Comparison of ENCODE assay signal across 8 cellular contexts in the genomic region with DNA sequence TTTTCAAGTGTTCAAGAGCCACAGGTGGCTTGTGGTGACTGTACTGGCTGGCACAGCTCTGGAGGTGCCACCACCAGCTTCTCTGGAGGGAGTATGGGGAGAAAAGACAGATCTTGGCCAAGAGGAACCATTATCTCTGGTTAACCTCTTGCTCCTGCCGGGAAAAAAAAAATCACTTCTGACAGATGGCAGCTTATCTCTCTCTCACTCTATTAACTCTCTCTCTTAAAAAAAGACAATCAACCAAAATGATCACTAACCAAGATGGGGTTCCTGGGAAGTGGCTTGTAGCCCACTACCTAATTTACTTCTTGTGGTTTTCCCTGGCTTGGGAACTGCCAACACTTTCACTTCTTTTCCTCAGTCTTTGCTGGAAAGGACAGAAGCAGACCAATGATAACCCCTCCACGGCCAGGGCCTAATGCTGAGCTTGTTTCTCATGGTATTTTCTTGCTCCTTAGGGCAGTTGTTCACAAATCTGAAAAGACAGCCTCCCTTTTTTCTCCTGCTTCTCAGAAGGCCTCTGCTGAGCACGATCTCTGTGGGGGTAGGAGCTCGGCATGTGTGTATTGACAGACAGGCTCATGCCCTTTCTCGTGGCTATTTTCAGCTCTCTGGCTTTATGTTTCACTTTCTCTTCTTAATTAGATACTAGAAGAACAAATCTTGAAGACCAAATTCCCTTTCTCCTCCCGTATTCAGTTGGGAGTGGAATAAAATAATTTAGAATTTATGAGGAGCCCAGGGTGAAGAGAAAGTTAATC. TPM values are rescaled to one million over a fixed set of nuclear protein-coding genes. Genes with fewer than 3 reads are reported as not detected.
DNase-seq lines count a peak whose midpoint lies in the region; TF ChIP-seq lines count a peak whose summit lies in the region.

No MANE protein-coding gene starts in this region.

- H3K36me3 ChIP-seq in effector memory CD4-positive, alpha-beta T cell (ENCODE audit: control insufficient read depth, insufficient read depth, low read length): no peaks in the 10 kb centered on the region
- H3K36me3 ChIP-seq in neural cell (ENCODE audit: insufficient read depth, low read length) (no peaks in the 10 kb centered on the region), SJCRH30 (no peaks in the 10 kb centered on the region)

- H3K79me2 ChIP-seq in neural cell (replicated peaks; ENCODE audit: insufficient read depth, low read length): peaks cover 17% of the 10 kb centered on the region

- no peak for TF ChIP-seq CTCF in neural cell (IDR thresholded peaks at IDR 0.05; ENCODE audit: poor library complexity, severe bottlenecking)

- peaks cover 14% of the 10 kb centered on the region for H3K4me1 ChIP-seq in effector memory CD4-positive, alpha-beta T cell (ENCODE audit: control insufficient read depth, insufficient read depth, low read length, poor library complexity, severe bottlenecking)
- H3K4me1 ChIP-seq in SJCRH30: no peaks in the 10 kb centered on the region

- H3K9me3 ChIP-seq in effector memory CD4-positive, alpha-beta T cell (ENCODE audit: control insufficient read depth, low read length): no peaks in the 10 kb centered on the region
- H3K9me3 ChIP-seq in neural cell (ENCODE audit: low read length) (no peaks in the 10 kb centered on the region), SJCRH30 (replicated peaks) (no peaks in the 10 kb centered on the region)

- H3K4me2 ChIP-seq in neural cell (ENCODE audit: low read length): no peak overlapping the region

- H2AFZ ChIP-seq in neural cell (ENCODE audit: low read depth, low read length): peak overlapping the region; percentile 6

- no peaks in the 10 kb centered on the region for H3K9me2 ChIP-seq in neural cell (ENCODE audit: insufficient read depth, low read length)

- H3K9ac ChIP-seq in neural cell (ENCODE audit: low read length): no peak overlapping the region

- H3K27ac ChIP-seq in effector memory CD4-positive, alpha-beta T cell (ENCODE audit: insufficient read depth, low read length, poor library complexity, severe bottlenecking): no peak overlapping the region
- H3K27ac ChIP-seq in neural cell (ENCODE audit: low read length) (peak overlapping the region; percentile 45), SJCRH30 (no peak overlapping the region)

- H4K20me1 ChIP-seq in neural cell (ENCODE audit: insufficient read depth): no peaks in the 10 kb centered on the region

- no peak for TF ChIP-seq RAD21 in neural cell (conservative IDR thresholded peaks at IDR 0.05)

- no peak for TF ChIP-seq EP300 in neural cell (conservative IDR thresholded peaks at IDR 0.05; ENCODE audit: poor library complexity, severe bottlenecking)

- no peaks in the 10 kb centered on the region for H3F3A ChIP-seq in neural cell (ENCODE audit: insufficient read depth, low read length, poor library complexity, severe bottlenecking)

- H3K4me3 ChIP-seq in GM08714 (ENCODE audit: low read length): peak overlapping the region; percentile 71; the same call in 1 of the 2 replicates
- peak overlapping the region; percentile 50 for H3K4me3 ChIP-seq in effector memory CD4-positive, alpha-beta T cell (ENCODE audit: insufficient read depth, low read depth, low read length, poor library complexity, severe bottlenecking)
- peak overlapping the region; percentile 81 for H3K4me3 ChIP-seq in neural cell (ENCODE audit: low read length)
- H3K4me3 ChIP-seq in SJCRH30: no peak overlapping the region

- H3K27me3 ChIP-seq in effector memory CD4-positive, alpha-beta T cell (replicated peaks; ENCODE audit: control insufficient read depth, insufficient read depth, low read length, poor library complexity, severe bottlenecking): peaks cover 20% of the 10 kb centered on the region
- H3K27me3 ChIP-seq in neural cell (ENCODE audit: insufficient read depth, low read depth, low read length) (no peaks in the 10 kb centered on the region), SJCRH30 (no peaks in the 10 kb centered on the region)

- DNase-seq in NCI-H2171 (lab: John Stamatoyannopoulos, UW) (peak; percentile 49), SJCRH30 (no peak), NCI-H146 (lab: John Stamatoyannopoulos, UW) (no peak), NCI-H146 treated with DMSO at 0.1 percent for 48 hours (lab: John Stamatoyannopoulos, UW; ENCODE audit: unreplicated experiment) (no peak)
- no peak for DNase-seq in effector memory CD4-positive, alpha-beta T cell
- no peak for DNase-seq in activated CD8-positive, alpha-beta memory T cell treated with anti-CD3 and anti-CD28 coated beads, Interleukin-2, amount 50 U/mL, for 48 hours

TF ChIP-seq in neural cell, 6 proteins besides CTCF, POLR2A, EP300 and RAD21:
- no peak for TF ChIP-seq SMC3 (conservative IDR thresholded peaks at IDR 0.05; ENCODE audit: poor library complexity)
- no peak for TF ChIP-seq MXI1 (conservative IDR thresholded peaks at IDR 0.05; ENCODE audit: poor library complexity, severe bottlenecking)
- no peak for TF ChIP-seq POLR2AphosphoS5 (IDR thresholded peaks at IDR 0.05)
- TF ChIP-seq, protein P1, sequence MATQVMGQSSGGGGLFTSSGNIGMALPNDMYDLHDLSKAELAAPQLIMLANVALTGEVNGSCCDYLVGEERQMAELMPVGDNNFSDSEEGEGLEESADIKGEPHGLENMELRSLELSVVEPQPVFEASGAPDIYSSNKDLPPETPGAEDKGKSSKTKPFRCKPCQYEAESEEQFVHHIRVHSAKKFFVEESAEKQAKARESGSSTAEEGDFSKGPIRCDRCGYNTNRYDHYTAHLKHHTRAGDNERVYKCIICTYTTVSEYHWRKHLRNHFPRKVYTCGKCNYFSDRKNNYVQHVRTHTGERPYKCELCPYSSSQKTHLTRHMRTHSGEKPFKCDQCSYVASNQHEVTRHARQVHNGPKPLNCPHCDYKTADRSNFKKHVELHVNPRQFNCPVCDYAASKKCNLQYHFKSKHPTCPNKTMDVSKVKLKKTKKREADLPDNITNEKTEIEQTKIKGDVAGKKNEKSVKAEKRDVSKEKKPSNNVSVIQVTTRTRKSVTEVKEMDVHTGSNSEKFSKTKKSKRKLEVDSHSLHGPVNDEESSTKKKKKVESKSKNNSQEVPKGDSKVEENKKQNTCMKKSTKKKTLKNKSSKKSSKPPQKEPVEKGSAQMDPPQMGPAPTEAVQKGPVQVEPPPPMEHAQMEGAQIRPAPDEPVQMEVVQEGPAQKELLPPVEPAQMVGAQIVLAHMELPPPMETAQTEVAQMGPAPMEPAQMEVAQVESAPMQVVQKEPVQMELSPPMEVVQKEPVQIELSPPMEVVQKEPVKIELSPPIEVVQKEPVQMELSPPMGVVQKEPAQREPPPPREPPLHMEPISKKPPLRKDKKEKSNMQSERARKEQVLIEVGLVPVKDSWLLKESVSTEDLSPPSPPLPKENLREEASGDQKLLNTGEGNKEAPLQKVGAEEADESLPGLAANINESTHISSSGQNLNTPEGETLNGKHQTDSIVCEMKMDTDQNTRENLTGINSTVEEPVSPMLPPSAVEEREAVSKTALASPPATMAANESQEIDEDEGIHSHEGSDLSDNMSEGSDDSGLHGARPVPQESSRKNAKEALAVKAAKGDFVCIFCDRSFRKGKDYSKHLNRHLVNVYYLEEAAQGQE (IDR thresholded peaks at IDR 0.05; ENCODE audit: borderline replicate concordance): no peak
- no peak for TF ChIP-seq EZH2 (IDR thresholded peaks at IDR 0.05; ENCODE audit: borderline replicate concordance, insufficient read depth, low read length, poor library complexity, severe bottlenecking)
- no peak for TF ChIP-seq TAF1 (IDR thresholded peaks at IDR 0.05; ENCODE audit: low read depth)

RNA-seq across cellular contexts. Expression of gene RIIAD1, which starts 0.9 kb away (rescaled TPM):
- polyA plus RNA-seq in neural cell: 23.5 and 23.6 TPM in 2 replicates
- 10.8 and 18.3 TPM in 2 replicates for polyA minus RNA-seq in neural cell
- total RNA-seq in SJCRH30 (2014; rRNA removed; shearing (Covaris generic)): not detected in 2 replicates

RNA-seq across cellular contexts. Expression of gene CELF3, which starts 3.8 kb away (rescaled TPM):
- polyA plus RNA-seq in neural cell: 89.0 and 137 TPM in 2 replicates
- polyA minus RNA-seq in neural cell: 117 and 129 TPM in 2 replicates
- total RNA-seq in SJCRH30 (2014; rRNA removed; shearing (Covaris generic)): not detected in 2 replicates

RNA-seq across cellular contexts. Expression of gene MRPL9, which starts 42.9 kb away (rescaled TPM):
- polyA plus RNA-seq in neural cell: 119 and 134 TPM in 2 replicates
- polyA minus RNA-seq in neural cell: 61.6 and 66.3 TPM in 2 replicates
- 77.1 and 80.3 TPM in 2 replicates for total RNA-seq in SJCRH30 (2014; rRNA removed; shearing (Covaris generic))
